In genomic region chr2:37225129-37225528, GRCh38 we compare ENCODE assay signal across 11 cellular contexts. TPM values are rescaled to one million over a fixed set of nuclear protein-coding genes. Genes with fewer than 3 reads are reported as not detected.
DNase-seq lines count a peak whose midpoint lies in the region; ATAC-seq and TF ChIP-seq lines count a peak whose summit lies in the region.
"Not testable (repeated sequence)": the region's sequence is repeated elsewhere in the genome, so short reads cannot be mapped to it uniquely, and the experiment has no call there.
"Had no signal": no experiment of that assay in that cellular context is flagged by ENCODE, and none has a peak within 500 bp of the region (broad histone marks: within the 10 kb centered on the region; RNA-seq: fewer than 3 reads in every experiment).

No MANE protein-coding gene starts in this region.

- H3K27me3 Mint-ChIP-seq in activated CD4-positive, alpha-beta T cell treated with anti-CD3 and anti-CD28 coated beads for 36 hours; activated naive CD4-positive, alpha-beta T cell treated with anti-CD3 and anti-CD28 coated beads, Interleukin-2, amount 50 U/mL, for 24 hours; effector memory CD8-positive, alpha-beta T cell; nephron progenitor cell (ENCODE audit: low read depth, poor library complexity); type B pancreatic cell: not testable (repeated sequence)

- not testable (repeated sequence) for H3F3A ChIP-seq in DOHH2 (ENCODE audit: control insufficient read depth, insufficient read depth); Loucy (ENCODE audit: low read depth)

- POLR2A ChIA-PET in activated CD4-positive, alpha-beta T cell treated with anti-CD3 and anti-CD28 coated beads for 36 hours (lab: Charles Lee): not testable (repeated sequence)

- peaks cover 72% of the 10 kb centered on the region for H3K4me1 Mint-ChIP-seq in activated CD4-positive, alpha-beta T cell treated with anti-CD3 and anti-CD28 coated beads for 36 hours
- H3K4me1 Mint-ChIP-seq in activated naive CD4-positive, alpha-beta T cell treated with anti-CD3 and anti-CD28 coated beads, Interleukin-2, amount 50 U/mL, for 24 hours: peaks cover 70% of the 10 kb centered on the region
- H3K4me1 Mint-ChIP-seq in effector memory CD8-positive, alpha-beta T cell (ENCODE audit: low read depth in 2 of 2): peaks cover 26 to 33% of the 10 kb centered on the region in 2 donors
- H3K4me1 Mint-ChIP-seq in nephron progenitor cell (peaks cover 26% of the 10 kb centered on the region), type B pancreatic cell (ENCODE audit: unreplicated experiment) (peaks cover 19% of the 10 kb centered on the region)

- H3K36me3 ChIP-seq in DOHH2 (ENCODE audit: control insufficient read depth, low read length) (peaks cover 90% of the 10 kb centered on the region), Loucy (ENCODE audit: insufficient read depth, low read length) (peaks cover 47% of the 10 kb centered on the region; the same call in 1 of the 2 replicates), iPS-20b (ENCODE audit: insufficient read depth, low read depth, low read length) (peaks cover 88% of the 10 kb centered on the region)

- H3K27ac Mint-ChIP-seq in activated CD4-positive, alpha-beta T cell treated with anti-CD3 and anti-CD28 coated beads for 36 hours; nephron progenitor cell: not testable (repeated sequence)
- H3K27ac Mint-ChIP-seq in activated naive CD4-positive, alpha-beta T cell treated with anti-CD3 and anti-CD28 coated beads, Interleukin-2, amount 50 U/mL, for 24 hours: peak overlapping the region; percentile 33
- peak overlapping the region; percentile 26 to 29 for H3K27ac Mint-ChIP-seq in effector memory CD8-positive, alpha-beta T cell
- peak overlapping the region; percentile 32 for H3K27ac Mint-ChIP-seq in type B pancreatic cell

- TF ChIP-seq CTCF in DOHH2 (IDR thresholded peaks at IDR 0.05; ENCODE audit: low read depth, low read length, poor library complexity, severe bottlenecking); Loucy (conservative IDR thresholded peaks at IDR 0.05; ENCODE audit: low read length); nephron progenitor cell (IDR thresholded peaks at IDR 0.05); type B pancreatic cell (conservative IDR thresholded peaks at IDR 0.05): not testable (repeated sequence)

- H3K27me3 ChIP-seq in DOHH2 (ENCODE audit: control insufficient read depth, low read length); Loucy (ENCODE audit: insufficient read depth, low read length, poor library complexity, severe bottlenecking); iPS-20b (ENCODE audit: insufficient read depth, low read length): not testable (repeated sequence)

- H4K20me1 ChIP-seq in DOHH2 (ENCODE audit: control insufficient read depth, insufficient read depth, low read depth, low read length): peaks cover 35% of the 10 kb centered on the region
- H4K20me1 ChIP-seq in Loucy (ENCODE audit: insufficient read depth, low read length, poor library complexity, severe bottlenecking): peaks cover 69% of the 10 kb centered on the region

- not testable (repeated sequence) for H2AFZ ChIP-seq in Loucy (ENCODE audit: low read length)

- not testable (repeated sequence) for DNase-seq in activated CD4-positive, alpha-beta T cell treated with anti-CD3 and anti-CD28 coated beads for 36 hours; effector memory CD8-positive, alpha-beta T cell; nephron progenitor cell; type B pancreatic cell (ENCODE audit: extremely low spot score, unreplicated experiment)

- intact Hi-C loops in activated CD4-positive, alpha-beta T cell treated with anti-CD3 and anti-CD28 coated beads for 36 hours (cut with DNase I, micrococcal nuclease): not testable (repeated sequence)

- H3K79me2 ChIP-seq in DOHH2 (ENCODE audit: control insufficient read depth, low read length) (peaks cover 86% of the 10 kb centered on the region), Loucy (ENCODE audit: insufficient read depth, low read length) (peaks cover 64% of the 10 kb centered on the region)

- peaks cover 75% of the 10 kb centered on the region for H3K36me3 Mint-ChIP-seq in activated CD4-positive, alpha-beta T cell treated with anti-CD3 and anti-CD28 coated beads for 36 hours (ENCODE audit: low read depth)
- H3K36me3 Mint-ChIP-seq in activated naive CD4-positive, alpha-beta T cell treated with anti-CD3 and anti-CD28 coated beads, Interleukin-2, amount 50 U/mL, for 24 hours: peaks cover 40% of the 10 kb centered on the region
- peaks cover 61% of the 10 kb centered on the region for H3K36me3 Mint-ChIP-seq in effector memory CD8-positive, alpha-beta T cell (ENCODE audit: insufficient read depth)
- peaks cover 54% of the 10 kb centered on the region for H3K36me3 Mint-ChIP-seq in nephron progenitor cell (ENCODE audit: low read depth)
- H3K36me3 Mint-ChIP-seq in type B pancreatic cell: peaks cover 21% of the 10 kb centered on the region

- ATAC-seq in activated CD4-positive, alpha-beta T cell treated with anti-CD3 and anti-CD28 coated beads for 36 hours; effector memory CD8-positive, alpha-beta T cell (replicated peaks): not testable (repeated sequence)

- H3K4me1 ChIP-seq in DOHH2 (ENCODE audit: control insufficient read depth, low read length): peaks cover 42% of the 10 kb centered on the region
- H3K4me1 ChIP-seq in Loucy (ENCODE audit: insufficient read depth, low read length, poor library complexity, severe bottlenecking): peaks cover 49% of the 10 kb centered on the region
- H3K4me1 ChIP-seq in iPS-20b (ENCODE audit: insufficient read depth, low read length): peaks cover 35% of the 10 kb centered on the region

- H3K4me3 ChIP-seq in DOHH2 (ENCODE audit: low read length): not testable (repeated sequence)
- H3K4me3 ChIP-seq in Loucy (ENCODE audit: low read length, poor library complexity, severe bottlenecking) (peak overlapping the region; percentile 15), iPS-20b (ENCODE audit: low read length) (peak overlapping the region; percentile 56)

- H3K9me3 ChIP-seq in DOHH2 (ENCODE audit: control insufficient read depth, insufficient read depth, low read length); Loucy (ENCODE audit: insufficient read depth, low read depth, low read length); iPS-20b (ENCODE audit: insufficient read depth, low read depth, low read length): not testable (repeated sequence)

- CTCF ChIA-PET in activated CD4-positive, alpha-beta T cell treated with anti-CD3 and anti-CD28 coated beads for 36 hours (lab: Charles Lee): not testable (repeated sequence)

- H3K4me2 ChIP-seq in DOHH2 (ENCODE audit: low read length): peak overlapping the region; percentile 16; the same call in 1 of the 2 replicates
- H3K4me2 ChIP-seq in Loucy (ENCODE audit: low read depth, low read length, poor library complexity, severe bottlenecking): peak overlapping the region; percentile 55

- H3K9me2 ChIP-seq in DOHH2 (replicated peaks; ENCODE audit: control insufficient read depth, low read length); Loucy (replicated peaks; ENCODE audit: low read depth, low read length): not testable (repeated sequence)

- not testable (repeated sequence) for H3K9me3 Mint-ChIP-seq in activated CD4-positive, alpha-beta T cell treated with anti-CD3 and anti-CD28 coated beads for 36 hours (ENCODE audit: low read depth); activated naive CD4-positive, alpha-beta T cell treated with anti-CD3 and anti-CD28 coated beads, Interleukin-2, amount 50 U/mL, for 24 hours; effector memory CD8-positive, alpha-beta T cell; nephron progenitor cell; type B pancreatic cell

- not testable (repeated sequence) for H3K27ac ChIP-seq in DOHH2 (ENCODE audit: low read depth, low read length)
- H3K27ac ChIP-seq in iPS-20b (ENCODE audit: low read length): peak overlapping the region; percentile 76

- peak overlapping the region; percentile 33 for H3K4me3 Mint-ChIP-seq in activated CD4-positive, alpha-beta T cell treated with anti-CD3 and anti-CD28 coated beads for 36 hours
- peak overlapping the region; percentile 76 for H3K4me3 Mint-ChIP-seq in activated naive CD4-positive, alpha-beta T cell treated with anti-CD3 and anti-CD28 coated beads, Interleukin-2, amount 50 U/mL, for 24 hours
- H3K4me3 Mint-ChIP-seq in effector memory CD8-positive, alpha-beta T cell: not testable (repeated sequence)
- H3K4me3 Mint-ChIP-seq in nephron progenitor cell (peak overlapping the region; percentile 4), type B pancreatic cell (peak overlapping the region; percentile 16)

- not testable (repeated sequence) for H3K9ac ChIP-seq in Loucy (ENCODE audit: low read depth, low read length, poor library complexity, severe bottlenecking)
- peak overlapping the region; percentile 74 for H3K9ac ChIP-seq in iPS-20b (ENCODE audit: low read depth, low read length)

RNA-seq across cellular contexts. Expression of gene CEBPZ, which starts 6.3 kb away (rescaled TPM):
- 100 to 1,000 TPM in 1 of 2 experiments, 10 to 100 TPM in 1; 81.8 to 107 TPM for total RNA-seq in activated CD4-positive, alpha-beta T cell treated with anti-CD3 and anti-CD28 coated beads for 36 hours
- total RNA-seq in type B pancreatic cell (ENCODE audit: low replicate concordance): 42.5 and 52.6 TPM in 2 replicates

RNA-seq across cellular contexts. Expression of gene NDUFAF7, which starts 6.3 kb away (rescaled TPM):
- 10 to 100 TPM; 20.8 to 22.9 TPM for total RNA-seq in activated CD4-positive, alpha-beta T cell treated with anti-CD3 and anti-CD28 coated beads for 36 hours
- 19.7 and 25.5 TPM in 2 replicates for total RNA-seq in type B pancreatic cell (ENCODE audit: low replicate concordance)

RNA-seq across cellular contexts. Expression of gene CEBPZOS, which starts 28.8 kb away (rescaled TPM):
- 10 to 100 TPM; 46.6 to 49.8 TPM for total RNA-seq in activated CD4-positive, alpha-beta T cell treated with anti-CD3 and anti-CD28 coated beads for 36 hours
- total RNA-seq in type B pancreatic cell (ENCODE audit: low replicate concordance): 7.4 TPM in 1 of 2 replicates, not detected in the other

RNA-seq across cellular contexts. Expression of gene SULT6B1, which starts 36.7 kb away (rescaled TPM):
- not detected for total RNA-seq in activated CD4-positive, alpha-beta T cell treated with anti-CD3 and anti-CD28 coated beads for 36 hours
- total RNA-seq in type B pancreatic cell (ENCODE audit: low replicate concordance): not detected in 2 replicates
- total RNA-seq: Daoy, HT1080, SJCRH30 had no signal
